In genomic region chr3:194407423-194407822, GRCh38 we compare ENCODE assay signal across 15 cellular contexts. TPM values are rescaled to one million over a fixed set of nuclear protein-coding genes. Genes with fewer than 3 reads are reported as not detected.
DNase-seq lines count a peak whose midpoint lies in the region; ATAC-seq, FAIRE-seq and TF ChIP-seq lines count a peak whose summit lies in the region.
"Had no signal": no experiment of that assay in that cellular context is flagged by ENCODE, and none has a peak within 500 bp of the region (broad histone marks: within the 10 kb centered on the region; RNA-seq: fewer than 3 reads in every experiment).

No MANE protein-coding gene starts in this region.

- H3K4me3 Mint-ChIP-seq in activated naive CD4-positive, alpha-beta T cell treated with anti-CD3 and anti-CD28 coated beads for 36 hours: no peak overlapping the region
- H3K4me3 Mint-ChIP-seq: stimulated activated memory B cell treated with anti-CD40 and anti-IgM and Interleukin-4, amounts not matched to agents 10 μg/mL and 1 μg/mL and 100 μg/mL, for 72 hours had no signal

- peak; percentile 64 for FAIRE-seq in RCC 7860 (lab: Jason Lieb, UNC)
- FAIRE-seq: GM12878 had no signal

- intact Hi-C loops in activated naive CD4-positive, alpha-beta T cell treated with anti-CD3 and anti-CD28 coated beads for 36 hours (cut with micrococcal nuclease): no loop called here

- no peak for DNase-seq in activated naive CD4-positive, alpha-beta T cell treated with anti-CD3 and anti-CD28 coated beads, Interleukin-2, amount 50 U/mL, for 72 hours (ENCODE audit: low spot score in 2 of 2)
- DNase-seq in activated naive CD4-positive, alpha-beta T cell treated with anti-CD3 and anti-CD28 coated beads for 36 hours: no peak
- DNase-seq in RCC 7860 (ENCODE audit: low spot score) (peak; percentile 40), fibroblast of mammary gland (ENCODE audit: low read depth) (peak; percentile 44), smooth muscle cell (lab: John Stamatoyannopoulos, UW; ENCODE audit: unreplicated experiment) (no peak), nucleus accumbens (lab: John Stamatoyannopoulos, UW) (no peak), NCI-H82 (lab: John Stamatoyannopoulos, UW) (no peak)
- DNase-seq: DMS79 treated with DMSO at 0.1 percent for 48 hours; mucosa of descending colon; NCI-H524; stimulated activated CD4-positive, alpha-beta T cell treated with anti-CD3 and anti-CD28 coated beads, Interleukin-2, amount 100 ng/mL, for 48 hours had no signal

- H3K4me1 Mint-ChIP-seq in activated naive CD4-positive, alpha-beta T cell treated with anti-CD3 and anti-CD28 coated beads for 36 hours (ENCODE audit: low read depth): peaks cover 2% of the 10 kb centered on the region
- H3K4me1 Mint-ChIP-seq: stimulated activated memory B cell treated with anti-CD40 and anti-IgM and Interleukin-4, amounts not matched to agents 10 μg/mL and 1 μg/mL and 100 μg/mL, for 72 hours had no signal

- no peak overlapping the region for H2AFZ ChIP-seq in smooth muscle cell (ENCODE audit: low read depth)

- no peaks in the 10 kb centered on the region for H3K9me3 Mint-ChIP-seq in activated naive CD4-positive, alpha-beta T cell treated with anti-CD3 and anti-CD28 coated beads, Interleukin-2, amount 50 U/mL, for 72 hours
- no peaks in the 10 kb centered on the region for H3K9me3 Mint-ChIP-seq in activated naive CD4-positive, alpha-beta T cell treated with anti-CD3 and anti-CD28 coated beads for 36 hours
- H3K9me3 Mint-ChIP-seq: stimulated activated memory B cell treated with anti-CD40 and anti-IgM and Interleukin-4, amounts not matched to agents 10 μg/mL and 1 μg/mL and 100 μg/mL, for 72 hours had no signal

- no peaks in the 10 kb centered on the region for H3K27me3 Mint-ChIP-seq in activated naive CD4-positive, alpha-beta T cell treated with anti-CD3 and anti-CD28 coated beads for 36 hours (ENCODE audit: low read depth)
- H3K27me3 Mint-ChIP-seq: stimulated activated memory B cell treated with anti-CD40 and anti-IgM and Interleukin-4, amounts not matched to agents 10 μg/mL and 1 μg/mL and 100 μg/mL, for 72 hours had no signal

- no peaks in the 10 kb centered on the region for H3K36me3 Mint-ChIP-seq in activated naive CD4-positive, alpha-beta T cell treated with anti-CD3 and anti-CD28 coated beads, Interleukin-2, amount 50 U/mL, for 72 hours
- peaks cover 16% of the 10 kb centered on the region for H3K36me3 Mint-ChIP-seq in activated naive CD4-positive, alpha-beta T cell treated with anti-CD3 and anti-CD28 coated beads for 36 hours (ENCODE audit: low read depth)

- peak; percentile 45 to 53 for ATAC-seq in activated naive CD4-positive, alpha-beta T cell treated with anti-CD3 and anti-CD28 coated beads, Interleukin-2, amount 50 U/mL, for 72 hours
- ATAC-seq in HG03097 (IDR thresholded peaks at IDR 0.05; ENCODE audit: low FRiP score, unreplicated experiment): no peak
- ATAC-seq: GM12878; mucosa of descending colon; stimulated activated memory B cell treated with anti-CD40 and anti-IgM and Interleukin-4, amounts not matched to agents 10 μg/mL and 1 μg/mL and 100 μg/mL, for 72 hours had no signal

- no peaks in the 10 kb centered on the region for H3K79me2 ChIP-seq in smooth muscle cell (ENCODE audit: low read depth)

- peak overlapping the region; percentile 6 for H3K27ac ChIP-seq in smooth muscle cell (ENCODE audit: low read depth)
- H3K27ac ChIP-seq: prostate gland had no signal

- TF ChIP-seq CTCF in fibroblast of mammary gland (conservative IDR thresholded peaks at IDR 0.05; ENCODE audit: control insufficient read depth, insufficient read depth, low read depth, low read length) (no peak), smooth muscle cell (IDR thresholded peaks at IDR 0.05; ENCODE audit: borderline replicate concordance, insufficient read depth, poor library complexity, severe bottlenecking) (no peak)

- peaks cover 5% of the 10 kb centered on the region for H3F3A ChIP-seq in smooth muscle cell (ENCODE audit: low read depth)

- no peaks in the 10 kb centered on the region for H4K20me1 ChIP-seq in smooth muscle cell (ENCODE audit: low read depth)

- no peaks in the 10 kb centered on the region for H3K36me3 ChIP-seq in smooth muscle cell (ENCODE audit: low read depth)
- H3K36me3 ChIP-seq: prostate gland had no signal

- H3K9ac ChIP-seq in smooth muscle cell (ENCODE audit: low read depth): no peak overlapping the region

- no peaks in the 10 kb centered on the region for H3K4me1 ChIP-seq in smooth muscle cell (ENCODE audit: low read depth)
- H3K4me1 ChIP-seq: prostate gland had no signal

- 39% methylated on average over 7 of the region's 7 CpGs for WGBS in smooth muscle cell (ENCODE audit: low lambda C conversion rate)

- no peak overlapping the region for H3K4me3 ChIP-seq in fibroblast of mammary gland (ENCODE audit: control insufficient read depth, low read depth, low read length)
- H3K4me3 ChIP-seq in smooth muscle cell: no peak overlapping the region
- H3K4me3 ChIP-seq: GM12878, mucosa of descending colon, prostate gland had no signal

- no peaks in the 10 kb centered on the region for H3K9me3 ChIP-seq in smooth muscle cell (replicated peaks; ENCODE audit: low read depth)
- H3K9me3 ChIP-seq: mucosa of descending colon, prostate gland had no signal

- no peaks in the 10 kb centered on the region for H3K27me3 ChIP-seq in smooth muscle cell (ENCODE audit: low read depth)

- peak overlapping the region; percentile 1 for H3K4me2 ChIP-seq in smooth muscle cell

- H3K27ac Mint-ChIP-seq in activated naive CD4-positive, alpha-beta T cell treated with anti-CD3 and anti-CD28 coated beads, Interleukin-2, amount 50 U/mL, for 72 hours: peak overlapping the region in 1 of 2 donors; percentile 73
- H3K27ac Mint-ChIP-seq in activated naive CD4-positive, alpha-beta T cell treated with anti-CD3 and anti-CD28 coated beads for 36 hours: no peak overlapping the region
- H3K27ac Mint-ChIP-seq: stimulated activated memory B cell treated with anti-CD40 and anti-IgM and Interleukin-4, amounts not matched to agents 10 μg/mL and 1 μg/mL and 100 μg/mL, for 72 hours had no signal

- CTCF ChIA-PET in activated naive CD4-positive, alpha-beta T cell treated with anti-CD3 and anti-CD28 coated beads for 36 hours (lab: Charles Lee): interaction anchor here (0.9 to 15.7 kb wide), 10 partner anchors 11 to 188 kb away, joined by 3 to 166 read pairs (median 4); partner anchors contain the start of gene GP5

RNA-seq across cellular contexts. Expression of gene GP5, which starts 8.4 kb away (rescaled TPM):
- total RNA-seq in activated naive CD4-positive, alpha-beta T cell treated with anti-CD3 and anti-CD28 coated beads, Interleukin-2, amount 50 U/mL, for 72 hours: under 1 TPM; 0.43 to 0.58 TPM
- total RNA-seq in activated naive CD4-positive, alpha-beta T cell treated with anti-CD3 and anti-CD28 coated beads for 36 hours: under 1 TPM; 0.62 to 0.64 TPM
- 0.13 TPM in 1 of 2 replicates, not detected in the other for total RNA-seq in smooth muscle cell
- not detected in 2 replicates for polyA plus RNA-seq in smooth muscle cell
- total RNA-seq: GM12878, prostate gland had no signal
- polyA plus RNA-seq: GM12878 had no signal

RNA-seq across cellular contexts. Expression of gene LRRC15, which starts 37.9 kb away (rescaled TPM):
- not detected for total RNA-seq in activated naive CD4-positive, alpha-beta T cell treated with anti-CD3 and anti-CD28 coated beads, Interleukin-2, amount 50 U/mL, for 72 hours
- not detected for total RNA-seq in activated naive CD4-positive, alpha-beta T cell treated with anti-CD3 and anti-CD28 coated beads for 36 hours
- 4.3 and 4.7 TPM in 2 replicates for total RNA-seq in smooth muscle cell
- 2.4 and 4.9 TPM in 2 replicates for polyA plus RNA-seq in smooth muscle cell
- total RNA-seq: GM12878 had no signal
- polyA plus RNA-seq: GM12878 had no signal

RNA-seq across cellular contexts. Expression of gene CPN2, which starts 56.3 kb away (rescaled TPM):
- not detected for total RNA-seq in activated naive CD4-positive, alpha-beta T cell treated with anti-CD3 and anti-CD28 coated beads, Interleukin-2, amount 50 U/mL, for 72 hours
- not detected for total RNA-seq in activated naive CD4-positive, alpha-beta T cell treated with anti-CD3 and anti-CD28 coated beads for 36 hours
- 0.13 TPM in 1 of 2 replicates, not detected in the other for total RNA-seq in smooth muscle cell
- not detected in 2 replicates for polyA plus RNA-seq in smooth muscle cell
- total RNA-seq: GM12878 had no signal
- polyA plus RNA-seq: GM12878 had no signal

Comparison
In these comparisons a context has a peak if more than half of its experiments do, and no peak if none do; other contexts are left out.
1. DNase-seq: peak in RCC 7860 (single experiment) and fibroblast of mammary gland (single experiment); none in activated naive CD4-positive, alpha-beta T cell treated with anti-CD3 and anti-CD28 coated beads, Interleukin-2, amount 50 U/mL, for 72 hours (0 of 2), activated naive CD4-positive, alpha-beta T cell treated with anti-CD3 and anti-CD28 coated beads for 36 hours (single experiment), smooth muscle cell (single experiment), nucleus accumbens (0 of 56) and NCI-H82 (single experiment).